1 cellular context compared by ENCODE assay signal in genomic region chr5:159735036-159735435, GRCh38.
TF ChIP-seq lines count a peak whose summit lies in the region.

No MANE protein-coding gene starts in this region.

TF ChIP-seq in SK-N-SH treated with all-trans-retinoic acid at 6 μM for 48 hours, 23 proteins besides CTCF, POLR2A, EP300 and RAD21 (continued from another document):
- TF ChIP-seq CSRNP3 (CRISPR knock-in tag; IDR thresholded peaks at IDR 0.05) (no peak), ZNF8 (CRISPR knock-in tag; IDR thresholded peaks at IDR 0.05) (no peak), TCF4 (CRISPR knock-in tag; IDR thresholded peaks at IDR 0.05; ENCODE audit: borderline replicate concordance) (no peak), ISL1 (CRISPR knock-in tag; IDR thresholded peaks at IDR 0.05) (no peak), ZC3H10 (CRISPR knock-in tag; IDR thresholded peaks at IDR 0.05) (no peak), GLIS3 (CRISPR knock-in tag; IDR thresholded peaks at IDR 0.05) (no peak)
- TF ChIP-seq, protein P1, sequence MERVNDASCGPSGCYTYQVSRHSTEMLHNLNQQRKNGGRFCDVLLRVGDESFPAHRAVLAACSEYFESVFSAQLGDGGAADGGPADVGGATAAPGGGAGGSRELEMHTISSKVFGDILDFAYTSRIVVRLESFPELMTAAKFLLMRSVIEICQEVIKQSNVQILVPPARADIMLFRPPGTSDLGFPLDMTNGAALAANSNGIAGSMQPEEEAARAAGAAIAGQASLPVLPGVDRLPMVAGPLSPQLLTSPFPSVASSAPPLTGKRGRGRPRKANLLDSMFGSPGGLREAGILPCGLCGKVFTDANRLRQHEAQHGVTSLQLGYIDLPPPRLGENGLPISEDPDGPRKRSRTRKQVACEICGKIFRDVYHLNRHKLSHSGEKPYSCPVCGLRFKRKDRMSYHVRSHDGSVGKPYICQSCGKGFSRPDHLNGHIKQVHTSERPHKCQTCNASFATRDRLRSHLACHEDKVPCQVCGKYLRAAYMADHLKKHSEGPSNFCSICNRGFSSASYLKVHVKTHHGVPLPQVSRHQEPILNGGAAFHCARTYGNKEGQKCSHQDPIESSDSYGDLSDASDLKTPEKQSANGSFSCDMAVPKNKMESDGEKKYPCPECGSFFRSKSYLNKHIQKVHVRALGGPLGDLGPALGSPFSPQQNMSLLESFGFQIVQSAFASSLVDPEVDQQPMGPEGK (CRISPR knock-in tag; IDR thresholded peaks at IDR 0.05; ENCODE audit: borderline replicate concordance) = no peak
